ENCODE assay signal across 8 cellular contexts in genomic region chr1:231337043-231337471, GRCh38. TPM values are rescaled to one million over a fixed set of nuclear protein-coding genes. Genes with fewer than 3 reads are reported as not detected.
DNase-seq lines count a peak whose midpoint lies in the region; ATAC-seq and TF ChIP-seq lines count a peak whose summit lies in the region.

No MANE protein-coding gene starts in this region.

- no TSS peak for BruUV-seq in PC-9 (replicated peaks; lab: Mats Ljungman, UMichigan)

- POLR2A ChIA-PET in CD4-positive, alpha-beta memory T cell (lab: Charles Lee; ENCODE audit: partially characterized antibody): interaction anchor here (0.8 to 3.1 kb wide), 13 partner anchors 9 to 290 kb away, joined by 3 to 52 read pairs (median 9); partner anchors contain the start of genes DISC1, EGLN1, GNPAT and TSNAX
- POLR2A ChIA-PET in PC-9 (lab: Charles Lee; ENCODE audit: unreplicated experiment): interaction anchor here (0.5 kb wide), 1 partner anchor 232 kb away, joined by 4 read pairs; no protein-coding TSS in a partner anchor

- H3K4me1 Mint-ChIP-seq in CD4-positive, alpha-beta memory T cell: peaks cover 44 to 79% (median 61%) of the 10 kb centered on the region in 4 donors
- peaks cover 35 to 55% of the 10 kb centered on the region in 2 donors for H3K4me1 Mint-ChIP-seq in effector memory CD8-positive, alpha-beta T cell (ENCODE audit: low read depth in 2 of 2)
- peaks cover 43 to 79% (median 45%) of the 10 kb centered on the region in 3 donors for H3K4me1 Mint-ChIP-seq in naive B cell

- peaks cover 40% of the 10 kb centered on the region for H4K20me1 ChIP-seq in PC-9 (ENCODE audit: insufficient read depth)

- no peaks in the 10 kb centered on the region for H3K36me3 ChIP-seq in CD4-positive, alpha-beta memory T cell (ENCODE audit: insufficient read depth, low read length)
- peaks cover 35% of the 10 kb centered on the region for H3K36me3 ChIP-seq in PC-9 (ENCODE audit: low read depth)

- H3F3A ChIP-seq in PC-9 (ENCODE audit: insufficient read depth, low read depth): no peaks in the 10 kb centered on the region

- intact Hi-C loops in CD4-positive, alpha-beta memory T cell (cut with micrococcal nuclease): loop anchor here (5.0 kb wide), 2 partner anchors 295 to 470 kb away; partner anchors contain the start of genes C1orf198 and FAM89A
- intact Hi-C loops in PC-9 (cut with micrococcal nuclease; ENCODE audit: unreplicated experiment): loop anchor here (10.0 kb wide), 1 partner anchor 692 kb away; the partner anchor contains the start of gene COG2

- H3K4me1 ChIP-seq in CD4-positive, alpha-beta memory T cell (ENCODE audit: insufficient read depth, low read length): peaks cover 64% of the 10 kb centered on the region
- peaks cover 54% of the 10 kb centered on the region for H3K4me1 ChIP-seq in PC-9 (replicated peaks; ENCODE audit: insufficient read depth)

- no peaks in the 10 kb centered on the region for H3K9me2 ChIP-seq in PC-9 (ENCODE audit: insufficient read depth)

- TF ChIP-seq CTCF in PC-9 (conservative IDR thresholded peaks at IDR 0.05): no peak

- H3K27me3 Mint-ChIP-seq in CD4-positive, alpha-beta memory T cell: no peaks in the 10 kb centered on the region
- H3K27me3 Mint-ChIP-seq in effector memory CD8-positive, alpha-beta T cell: no peaks in the 10 kb centered on the region
- no peaks in the 10 kb centered on the region for H3K27me3 Mint-ChIP-seq in naive B cell

- peak overlapping the region; percentile 97 to 100 (median 99) for H3K4me3 Mint-ChIP-seq in CD4-positive, alpha-beta memory T cell
- peak overlapping the region; percentile 94 to 96 for H3K4me3 Mint-ChIP-seq in effector memory CD8-positive, alpha-beta T cell
- peak overlapping the region; percentile 90 to 100 (median 99) for H3K4me3 Mint-ChIP-seq in naive B cell

- H3K79me2 ChIP-seq in PC-9 (ENCODE audit: low read depth): peaks cover 89% of the 10 kb centered on the region

- CTCF ChIA-PET in CD4-positive, alpha-beta memory T cell (lab: Charles Lee; ENCODE audit: partially characterized antibody): interaction anchor here (1.3 to 3.0 kb wide), 8 partner anchors 11 to 266 kb away, joined by 4 to 16 read pairs (median 6); no protein-coding TSS in a partner anchor
- CTCF ChIA-PET in PC-9 (lab: Charles Lee): no interaction called here

- peak overlapping the region; percentile 90 to 97 for H3K4me3 ChIP-seq in CD4-positive, alpha-beta memory T cell (ENCODE audit: low read length in 2 of 2)
- H3K4me3 ChIP-seq in PC-9: peak overlapping the region; percentile 72

- H2AFZ ChIP-seq in PC-9: peak overlapping the region; percentile 99

- peak; percentile 26 for ATAC-seq in GM21723 (IDR thresholded peaks at IDR 0.05; ENCODE audit: unreplicated experiment)
- peak; percentile 6 for ATAC-seq in effector memory CD8-positive, alpha-beta T cell (replicated peaks)
- ATAC-seq in naive B cell (ENCODE audit: low read depth in 2 of 2): peak in 1 of 2 donors; percentile 0
- no peak for ATAC-seq in HG03571 (IDR thresholded peaks at IDR 0.05; ENCODE audit: unreplicated experiment)

- peaks cover 34 to 62% of the 10 kb centered on the region in 2 donors for H3K36me3 Mint-ChIP-seq in CD4-positive, alpha-beta memory T cell
- H3K36me3 Mint-ChIP-seq in effector memory CD8-positive, alpha-beta T cell (ENCODE audit: insufficient read depth): peaks cover 63% of the 10 kb centered on the region
- H3K36me3 Mint-ChIP-seq in naive B cell: peaks cover 3 to 8% of the 10 kb centered on the region in 2 donors

- peaks cover 0 to 9% (median 0%) of the 10 kb centered on the region in 8 donors for H3K9me3 Mint-ChIP-seq in CD4-positive, alpha-beta memory T cell
- no peaks in the 10 kb centered on the region for H3K9me3 Mint-ChIP-seq in effector memory CD8-positive, alpha-beta T cell
- H3K9me3 Mint-ChIP-seq in naive B cell: no peaks in the 10 kb centered on the region

- DNase-seq in CD4-positive, alpha-beta memory T cell: peak in 1 of 5 donors; percentile 72
- DNase-seq in PC-9 (no peak), naive B cell (no peak), GOT3 (lab: John Stamatoyannopoulos, UW) (no peak), NOMO-1 (lab: John Stamatoyannopoulos, UW; ENCODE audit: unreplicated experiment in 2 of 2) (no peak)
- no peak for DNase-seq in effector memory CD8-positive, alpha-beta T cell

- peak overlapping the region; percentile 99 to 100 (median 100) for H3K27ac Mint-ChIP-seq in CD4-positive, alpha-beta memory T cell
- peak overlapping the region; percentile 99 to 100 for H3K27ac Mint-ChIP-seq in effector memory CD8-positive, alpha-beta T cell
- H3K27ac Mint-ChIP-seq in naive B cell: peak overlapping the region; percentile 99 to 100 (median 100)

- H3K4me2 ChIP-seq in PC-9: peak overlapping the region; percentile 99

- H3K27ac ChIP-seq in CD4-positive, alpha-beta memory T cell (ENCODE audit: low read depth, low read length): peak overlapping the region; percentile 98
- peak overlapping the region; percentile 89; the same call in 1 of the 2 replicates for H3K27ac ChIP-seq in PC-9

- H3K27me3 ChIP-seq in CD4-positive, alpha-beta memory T cell (ENCODE audit: insufficient read depth, low read length): no peaks in the 10 kb centered on the region
- no peaks in the 10 kb centered on the region for H3K27me3 ChIP-seq in PC-9 (ENCODE audit: insufficient read depth, low read depth)

- H3K9me3 ChIP-seq in CD4-positive, alpha-beta memory T cell (ENCODE audit: control insufficient read depth in 1 of 2, low read length in 2 of 2): no peaks in the 10 kb centered on the region
- no peaks in the 10 kb centered on the region for H3K9me3 ChIP-seq in PC-9 (ENCODE audit: insufficient read depth, low read depth)

RNA-seq across cellular contexts. Expression of gene EXOC8, which starts 0.6 kb away (rescaled TPM):
- 10 to 100 TPM; 37.4 to 37.7 TPM for total RNA-seq in CD4-positive, alpha-beta memory T cell
- 1 to 10 TPM; 2.2 to 3.3 TPM for polyA plus RNA-seq in CD4-positive, alpha-beta memory T cell
- total RNA-seq in PC-9 (2021): 11.2 and 12.1 TPM in 2 replicates
- 1 to 10 TPM; 3.2 to 6.0 (median 4.5) TPM for polyA plus RNA-seq in naive B cell (ENCODE audit: low read depth in 6 of 6)

RNA-seq across cellular contexts. Expression of gene SPRTN, which starts 1.0 kb away (rescaled TPM):
- total RNA-seq in CD4-positive, alpha-beta memory T cell: 10 to 100 TPM; 15.4 to 16.2 TPM
- polyA plus RNA-seq in CD4-positive, alpha-beta memory T cell: 10 to 100 TPM; 10.6 to 17.7 TPM
- total RNA-seq in PC-9 (2021): 14.6 and 16.7 TPM in 2 replicates
- polyA plus RNA-seq in naive B cell (ENCODE audit: low read depth in 6 of 6): 10 to 100 TPM; 15.6 to 24.7 (median 19.3) TPM
